ENCODE assay signal across 37 cellular contexts in genomic region chr1:240084337-240084736, GRCh38. TPM values are rescaled to one million over a fixed set of nuclear protein-coding genes. Genes with fewer than 3 reads are reported as not detected.
"Had no signal": no experiment of that assay in that cellular context is flagged by ENCODE, and none has a peak within 500 bp of the region (broad histone marks: within the 10 kb centered on the region; RNA-seq: fewer than 3 reads in every experiment).

No MANE protein-coding gene starts in this region.

- H3K4me1 ChIP-seq: adrenal gland, body of pancreas, breast epithelium had no signal

- ATAC-seq: activated CD4-positive, alpha-beta T cell treated with anti-CD3 and anti-CD28 coated beads for 36 hours; activated CD4-positive, CD25-positive, alpha-beta regulatory T cell treated with anti-CD3 and anti-CD28 coated beads, Interleukin-2, amount 50 U/mL, for 24 hours; activated CD8-positive, alpha-beta T cell treated with anti-CD3 and anti-CD28 coated beads, Interleukin-2, amount 10 ng/mL, durations not matched to agents 7 days and 5 days; activated naive CD4-positive, alpha-beta T cell treated with anti-CD3 and anti-CD28 coated beads, Interleukin-2, amount 50 U/mL, for 72 hours; activated T-cell treated with anti-CD3 and anti-CD28 coated beads, Interleukin-2, amount 50 U/mL, for 4 hours; body of pancreas; Panc1 had no signal

- H3K4me3 ChIP-seq: adrenal gland, body of pancreas, breast epithelium, MG63, SJSA1 had no signal

- H3K4me3 Mint-ChIP-seq: activated CD4-positive, alpha-beta T cell treated with anti-CD3 and anti-CD28 coated beads for 36 hours; activated CD4-positive, alpha-beta T cell treated with anti-CD3 and anti-CD28 coated beads, Interleukin-2, amount 10 ng/mL, durations not matched to agents 7 days and 5 days; activated CD8-positive, alpha-beta T cell treated with anti-CD3 and anti-CD28 coated beads, Interleukin-2, amount 10 ng/mL, durations not matched to agents 7 days and 5 days; activated naive CD4-positive, alpha-beta T cell treated with anti-CD3 and anti-CD28 coated beads for 36 hours; activated T-cell treated with anti-CD3 and anti-CD28 coated beads, Interleukin-2, amount 50 U/mL, for 4 hours; activated T-helper 1 cell treated with anti-CD3 and anti-CD28 coated beads, Interleukin-12 subunit alpha, Interleukin-12 subunit beta, Interleukin-2, Interleukin-4 antibody, amounts not matched to agents 30 ng/mL and 10 ng/mL and 1 ng/mL, durations not matched to agents 14 hours and 24 hours and 36 hours had no signal

- DNase-seq: activated CD4-positive, alpha-beta T cell treated with anti-CD3 and anti-CD28 coated beads for 36 hours; activated CD4-positive, alpha-beta T cell treated with anti-CD3 and anti-CD28 coated beads, Interleukin-2, amount 10 ng/mL, durations not matched to agents 7 days and 5 days; activated CD4-positive, alpha-beta T cell treated with anti-CD3 and anti-CD28 coated beads, Interleukin-2, amount 50 U/mL, for 48 hours; activated CD8-positive, alpha-beta memory T cell treated with anti-CD3 and anti-CD28 coated beads, Interleukin-2, amount 50 U/mL, for 4 hours; activated CD8-positive, alpha-beta T cell treated with anti-CD3 and anti-CD28 coated beads, Interleukin-2, amount 10 ng/mL, durations not matched to agents 7 days and 5 days; activated gamma-delta T cell treated with Interleukin-2 at 50 U/mL for 16 hours; activated naive CD4-positive, alpha-beta T cell treated with anti-CD3 and anti-CD28 coated beads for 36 hours; activated T-cell treated with anti-CD3 and anti-CD28 coated beads for 4 hours; activated T-cell treated with anti-CD3 and anti-CD28 coated beads, Interleukin-2, amount 50 U/mL, for 4 hours; adrenal gland; body of pancreas; Karpas-422; KBM-7; MG63; NCI-H1048; NCI-H1105 treated with DMSO at 0.1 percent for 48 hours; NCI-H1436; NCI-H1694; NCI-H2029; NCI-H2107; NCI-H2171; NCI-H2227 treated with DMSO at 0.1 percent for 48 hours; NCI-H446; NCI-H510A treated with DMSO at 0.1 percent for 48 hours; NCI-H526 treated with DMSO at 0.1 percent for 48 hours; NCI-H774; SHP77; SW 1271; T-helper 1 cell; T-helper 2 cell; T-helper 9 cell had no signal

- H3K9me3 ChIP-seq: adrenal gland, body of pancreas, breast epithelium, SJSA1 had no signal

- H3K9me3 Mint-ChIP-seq: activated CD4-positive, alpha-beta T cell treated with anti-CD3 and anti-CD28 coated beads, Interleukin-2, amount 10 ng/mL, durations not matched to agents 7 days and 5 days; activated naive CD4-positive, alpha-beta T cell treated with anti-CD3 and anti-CD28 coated beads for 36 hours; activated T-helper 1 cell treated with anti-CD3 and anti-CD28 coated beads, Interleukin-12 subunit alpha, Interleukin-12 subunit beta, Interleukin-2, Interleukin-4 antibody, amounts not matched to agents 30 ng/mL and 10 ng/mL and 1 ng/mL, durations not matched to agents 14 hours and 24 hours and 36 hours had no signal

- H3K36me3 ChIP-seq: adrenal gland, breast epithelium, MG63, SJSA1 had no signal

- H3K4me1 Mint-ChIP-seq: activated CD4-positive, alpha-beta T cell treated with anti-CD3 and anti-CD28 coated beads for 36 hours; activated CD4-positive, alpha-beta T cell treated with anti-CD3 and anti-CD28 coated beads, Interleukin-2, amount 10 ng/mL, durations not matched to agents 7 days and 5 days had no signal

- H3K27ac Mint-ChIP-seq: activated CD4-positive, alpha-beta T cell treated with anti-CD3 and anti-CD28 coated beads for 36 hours; activated CD4-positive, alpha-beta T cell treated with anti-CD3 and anti-CD28 coated beads, Interleukin-2, amount 10 ng/mL, durations not matched to agents 7 days and 5 days; activated CD8-positive, alpha-beta T cell treated with anti-CD3 and anti-CD28 coated beads, Interleukin-2, amount 10 ng/mL, durations not matched to agents 7 days and 5 days; activated naive CD4-positive, alpha-beta T cell treated with anti-CD3 and anti-CD28 coated beads for 36 hours; activated naive CD4-positive, alpha-beta T cell treated with anti-CD3 and anti-CD28 coated beads, Interleukin-2, amount 50 U/mL, for 72 hours; activated T-helper 1 cell treated with anti-CD3 and anti-CD28 coated beads, Interleukin-12 subunit alpha, Interleukin-12 subunit beta, Interleukin-2, Interleukin-4 antibody, amounts not matched to agents 30 ng/mL and 10 ng/mL and 1 ng/mL, durations not matched to agents 14 hours and 24 hours and 36 hours had no signal

- H3K27ac ChIP-seq: adrenal gland, body of pancreas, breast epithelium, SJSA1 had no signal

- H3K27me3 ChIP-seq: breast epithelium, MG63, SJSA1 had no signal

- H3K36me3 Mint-ChIP-seq: activated naive CD4-positive, alpha-beta T cell treated with anti-CD3 and anti-CD28 coated beads, Interleukin-2, amount 50 U/mL, for 72 hours had no signal

RNA-seq across cellular contexts. Expression of gene FMN2, which starts 7.3 kb away (rescaled TPM):
- total RNA-seq: activated CD4-positive, alpha-beta T cell treated with anti-CD3 and anti-CD28 coated beads for 36 hours; activated CD4-positive, alpha-beta T cell treated with anti-CD3 and anti-CD28 coated beads, Interleukin-2, amount 10 ng/mL, durations not matched to agents 7 days and 5 days; activated CD8-positive, alpha-beta T cell treated with anti-CD3 and anti-CD28 coated beads, Interleukin-2, amount 10 ng/mL, durations not matched to agents 7 days and 5 days; activated naive CD4-positive, alpha-beta T cell treated with anti-CD3 and anti-CD28 coated beads for 36 hours; activated naive CD4-positive, alpha-beta T cell treated with anti-CD3 and anti-CD28 coated beads, Interleukin-2, amount 50 U/mL, for 72 hours; activated T-cell treated with anti-CD3 and anti-CD28 coated beads, Interleukin-2, amount 50 U/mL, for 4 hours; activated T-helper 1 cell treated with anti-CD3 and anti-CD28 coated beads, Interleukin-12 subunit alpha, Interleukin-12 subunit beta, Interleukin-2, Interleukin-4 antibody, amounts not matched to agents 30 ng/mL and 10 ng/mL and 1 ng/mL, durations not matched to agents 14 hours and 24 hours and 36 hours had no signal
